In the genomic region with DNA sequence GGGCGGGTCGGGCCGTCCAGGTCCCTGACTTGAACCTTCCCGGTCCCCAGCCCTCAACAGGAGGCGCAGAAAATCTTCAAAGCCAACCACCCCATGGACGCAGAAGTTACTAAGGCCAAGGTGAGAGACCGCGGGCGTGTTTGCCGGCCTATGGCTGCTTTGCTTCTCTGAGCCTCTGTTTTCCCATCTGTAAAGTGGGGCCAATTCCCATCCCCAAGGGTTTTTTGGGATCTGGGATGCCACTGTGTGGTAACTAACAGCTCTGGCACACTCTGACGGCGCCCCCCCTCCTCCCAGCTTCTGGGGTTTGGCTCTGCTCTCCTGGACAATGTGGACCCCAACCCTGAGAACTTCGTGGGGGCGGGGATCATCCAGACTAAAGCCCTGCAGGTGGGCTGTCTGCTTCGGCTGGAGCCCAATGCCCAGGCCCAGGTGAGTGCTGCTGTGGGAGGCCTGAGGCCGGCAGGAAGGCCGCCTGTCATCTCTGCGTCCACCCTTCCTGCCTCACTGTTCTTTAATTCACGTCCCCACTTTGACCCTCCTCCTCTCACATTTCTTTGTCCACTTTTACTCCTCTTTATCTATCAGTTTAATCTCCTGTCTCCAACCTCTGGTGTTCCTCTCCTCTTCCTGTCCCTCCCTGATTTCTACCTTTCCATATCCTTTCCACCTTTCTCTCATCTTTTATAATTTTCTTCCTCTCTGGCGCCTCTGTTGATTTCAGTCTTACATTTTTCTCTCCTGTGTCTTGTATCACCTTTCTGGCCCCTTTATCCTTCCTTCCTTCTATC, we compare ENCODE assay signal across 1 cellular context.
TF ChIP-seq lines count a peak whose summit lies in the region.

No MANE protein-coding gene starts in this region.

TF ChIP-seq in IMR-90, 13 proteins besides CTCF, POLR2A, EP300 and RAD21:
- TF ChIP-seq, protein P1, sequence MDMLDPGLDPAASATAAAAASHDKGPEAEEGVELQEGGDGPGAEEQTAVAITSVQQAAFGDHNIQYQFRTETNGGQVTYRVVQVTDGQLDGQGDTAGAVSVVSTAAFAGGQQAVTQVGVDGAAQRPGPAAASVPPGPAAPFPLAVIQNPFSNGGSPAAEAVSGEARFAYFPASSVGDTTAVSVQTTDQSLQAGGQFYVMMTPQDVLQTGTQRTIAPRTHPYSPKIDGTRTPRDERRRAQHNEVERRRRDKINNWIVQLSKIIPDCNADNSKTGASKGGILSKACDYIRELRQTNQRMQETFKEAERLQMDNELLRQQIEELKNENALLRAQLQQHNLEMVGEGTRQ (IDR thresholded peaks at IDR 0.05; ENCODE audit: low read depth, low read length), result no peak
- no peak for TF ChIP-seq CEBPB (IDR thresholded peaks at IDR 0.05; ENCODE audit: low read depth, low read length)
- no peak for TF ChIP-seq SMC3 (IDR thresholded peaks at IDR 0.05; ENCODE audit: low read depth, low read length)
- TF ChIP-seq MXI1 (IDR thresholded peaks at IDR 0.05; ENCODE audit: borderline replicate concordance, low read depth, low read length), result no peak
- no peak for TF ChIP-seq MAFK (IDR thresholded peaks at IDR 0.05; ENCODE audit: low read depth, low read length)
- TF ChIP-seq RFX5 (IDR thresholded peaks at IDR 0.05; ENCODE audit: low read depth, low read length), result no peak
- TF ChIP-seq MAZ (IDR thresholded peaks at IDR 0.05; ENCODE audit: borderline replicate concordance, low read depth, low read length), result no peak
- TF ChIP-seq NFE2L2 (IDR thresholded peaks at IDR 0.05; ENCODE audit: low read depth, low read length), result no peak
- no peak for TF ChIP-seq BHLHE40 (IDR thresholded peaks at IDR 0.05; ENCODE audit: low read depth, low read length)
- TF ChIP-seq, protein P2, sequence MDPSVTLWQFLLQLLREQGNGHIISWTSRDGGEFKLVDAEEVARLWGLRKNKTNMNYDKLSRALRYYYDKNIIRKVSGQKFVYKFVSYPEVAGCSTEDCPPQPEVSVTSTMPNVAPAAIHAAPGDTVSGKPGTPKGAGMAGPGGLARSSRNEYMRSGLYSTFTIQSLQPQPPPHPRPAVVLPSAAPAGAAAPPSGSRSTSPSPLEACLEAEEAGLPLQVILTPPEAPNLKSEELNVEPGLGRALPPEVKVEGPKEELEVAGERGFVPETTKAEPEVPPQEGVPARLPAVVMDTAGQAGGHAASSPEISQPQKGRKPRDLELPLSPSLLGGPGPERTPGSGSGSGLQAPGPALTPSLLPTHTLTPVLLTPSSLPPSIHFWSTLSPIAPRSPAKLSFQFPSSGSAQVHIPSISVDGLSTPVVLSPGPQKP (IDR thresholded peaks at IDR 0.05; ENCODE audit: borderline replicate concordance, low read depth, low read length), result no peak
- TF ChIP-seq FOS (IDR thresholded peaks at IDR 0.05; ENCODE audit: low read depth, low read length), result no peak
- TF ChIP-seq CHD1 (IDR thresholded peaks at IDR 0.05; ENCODE audit: low read depth, low read length), result no peak
- no peak for TF ChIP-seq RCOR1 (IDR thresholded peaks at IDR 0.05; ENCODE audit: insufficient replicate concordance, low read length)
